ENCODE assay signal across 19 cellular contexts in genomic region chr9:14075218-14075617, GRCh38.
"Had no signal": no experiment of that assay in that cellular context is flagged by ENCODE, and none has a peak within 500 bp of the region (broad histone marks: within the 10 kb centered on the region; RNA-seq: fewer than 3 reads in every experiment).

No MANE protein-coding gene starts in this region.

- H3K4me3 ChIP-seq: thyroid gland had no signal

- H3K36me3 ChIP-seq: thyroid gland had no signal

- H3K27ac ChIP-seq: thyroid gland had no signal

- H3K4me1 Mint-ChIP-seq: activated CD4-positive, alpha-beta T cell treated with anti-CD3 and anti-CD28 coated beads, Interleukin-2, amount 10 ng/mL, durations not matched to agents 24 days and 14 days; central memory CD8-positive, alpha-beta T cell; natural killer cell; stimulated activated memory B cell treated with anti-CD40 and anti-IgM and Interleukin-4, amounts not matched to agents 10 μg/mL and 1 μg/mL and 100 μg/mL, for 72 hours had no signal

- ATAC-seq: activated T-cell treated with anti-CD3 and anti-CD28 coated beads, Interleukin-2, amount 50 U/mL, for 72 hours; natural killer cell; stimulated activated memory B cell treated with anti-CD40 and anti-IgM and Interleukin-4, amounts not matched to agents 10 μg/mL and 1 μg/mL and 100 μg/mL, for 72 hours had no signal

- H3K4me1 ChIP-seq: thyroid gland had no signal

- H3K4me3 Mint-ChIP-seq: activated CD4-positive, alpha-beta T cell treated with anti-CD3 and anti-CD28 coated beads, Interleukin-2, amount 10 ng/mL, durations not matched to agents 24 days and 14 days; activated naive CD8-positive, alpha-beta T cell; activated T-cell treated with anti-CD3 and anti-CD28 coated beads, Interleukin-2, amount 50 U/mL, for 72 hours; brain; central memory CD8-positive, alpha-beta T cell; natural killer cell; stimulated activated memory B cell treated with anti-CD40 and anti-IgM and Interleukin-4, amounts not matched to agents 10 μg/mL and 1 μg/mL and 100 μg/mL, for 72 hours had no signal

- H3K9me3 Mint-ChIP-seq: activated CD4-positive, alpha-beta T cell treated with anti-CD3 and anti-CD28 coated beads, Interleukin-2, amount 10 ng/mL, durations not matched to agents 24 days and 14 days had no signal

- H3K27ac Mint-ChIP-seq: activated CD4-positive, alpha-beta T cell treated with anti-CD3 and anti-CD28 coated beads, Interleukin-2, amount 10 ng/mL, durations not matched to agents 24 days and 14 days; activated naive CD8-positive, alpha-beta T cell; activated T-cell treated with anti-CD3 and anti-CD28 coated beads, Interleukin-2, amount 50 U/mL, for 72 hours; natural killer cell; stimulated activated memory B cell treated with anti-CD40 and anti-IgM and Interleukin-4, amounts not matched to agents 10 μg/mL and 1 μg/mL and 100 μg/mL, for 72 hours had no signal

- H3K36me3 Mint-ChIP-seq: activated naive CD8-positive, alpha-beta T cell; brain; natural killer cell; stimulated activated memory B cell treated with anti-CD40 and anti-IgM and Interleukin-4, amounts not matched to agents 10 μg/mL and 1 μg/mL and 100 μg/mL, for 72 hours had no signal

- H3K27me3 ChIP-seq: thyroid gland had no signal

- H3K9me3 ChIP-seq: thyroid gland had no signal

- FAIRE-seq: endothelial cell of umbilical vein, urothelium cell line had no signal

- H3K27me3 Mint-ChIP-seq: activated CD4-positive, alpha-beta T cell treated with anti-CD3 and anti-CD28 coated beads, Interleukin-2, amount 10 ng/mL, durations not matched to agents 24 days and 14 days; activated naive CD8-positive, alpha-beta T cell; brain; central memory CD8-positive, alpha-beta T cell; stimulated activated memory B cell treated with anti-CD40 and anti-IgM and Interleukin-4, amounts not matched to agents 10 μg/mL and 1 μg/mL and 100 μg/mL, for 72 hours had no signal

- DNase-seq: activated CD4-positive, alpha-beta T cell treated with anti-CD3 and anti-CD28 coated beads, Interleukin-2, amount 10 ng/mL, durations not matched to agents 24 days and 14 days; activated CD4-positive, CD25-positive, alpha-beta regulatory T cell; activated CD8-positive, alpha-beta memory T cell treated with anti-CD3 and anti-CD28 coated beads, Interleukin-2, amount 50 U/mL, for 48 hours; activated gamma-delta T cell treated with Interleukin-2 at 50 U/mL for 16 hours; activated T-cell treated with anti-CD3 and anti-CD28 coated beads, Interleukin-2, amount 50 U/mL, for 72 hours; cortex of kidney; effector CD8-positive, alpha-beta T cell; foreskin melanocyte; head of caudate nucleus; mesendoderm; natural killer cell; stimulated activated CD4-positive, alpha-beta T cell treated with anti-CD3 and anti-CD28 coated beads, Interleukin-2, amount 100 ng/mL, for 48 hours; thyroid gland had no signal
